In genomic region chr15:94286581-94286980, GRCh38 we compare ENCODE assay signal across 16 cellular contexts. TPM values are rescaled to one million over a fixed set of nuclear protein-coding genes. Genes with fewer than 3 reads are reported as not detected.
DNase-seq lines count a peak whose midpoint lies in the region; ATAC-seq, FAIRE-seq and TF ChIP-seq lines count a peak whose summit lies in the region.
"Had no signal": no experiment of that assay in that cellular context is flagged by ENCODE, and none has a peak within 500 bp of the region (broad histone marks: within the 10 kb centered on the region; RNA-seq: fewer than 3 reads in every experiment).

No MANE protein-coding gene starts in this region.

- H3K36me3 Mint-ChIP-seq in stimulated activated naive CD8-positive, alpha-beta T cell treated with anti-CD3 and anti-CD28 coated beads, Interleukin-15, Interleukin-2, amounts not matched to agents 100 ng/mL and 50 ng/mL, for 24 hours (ENCODE audit: low read depth): peaks cover 37% of the 10 kb centered on the region
- H3K36me3 Mint-ChIP-seq: brain had no signal

- no peak for DNase-seq in stimulated activated naive CD8-positive, alpha-beta T cell treated with anti-CD3 and anti-CD28 coated beads, Interleukin-15, Interleukin-2, amounts not matched to agents 100 U/mL and 50 U/mL, for 24 hours
- DNase-seq in OCI-LY7 (ENCODE audit: low spot score) (peak; percentile 89), endothelial cell of umbilical vein (ENCODE audit: low read depth, low spot score) (peak; percentile 19), NCI-H526 treated with DMSO at 0.1 percent for 48 hours (lab: John Stamatoyannopoulos, UW) (no peak), left ventricle myocardium superior (no peak), sigmoid colon (no peak)
- DNase-seq: endodermal cell, gastrocnemius medialis, NCI-H2029 treated with DMSO at 0.1 percent for 48 hours, psoas muscle had no signal

- no peak for ATAC-seq in stimulated activated naive CD8-positive, alpha-beta T cell treated with anti-CD3 and anti-CD28 coated beads, Interleukin-15, Interleukin-2, amounts not matched to agents 100 U/mL and 50 U/mL, for 24 hours
- ATAC-seq in left ventricle myocardium superior: no peak
- ATAC-seq in HG02981 (IDR thresholded peaks at IDR 0.05; ENCODE audit: unreplicated experiment): no peak
- ATAC-seq: activated CD4-positive, CD25-positive, alpha-beta regulatory T cell treated with anti-CD3 and anti-CD28 coated beads, Interleukin-2, amount 50 U/mL, for 24 hours; gastrocnemius medialis; psoas muscle had no signal

- no peak for TF ChIP-seq POLR2A in endothelial cell of umbilical vein (IDR thresholded peaks at IDR 0.05; ENCODE audit: low read depth, low read length)
- no peak for TF ChIP-seq POLR2A in sigmoid colon (IDR thresholded peaks at IDR 0.05)

- H3K79me2 ChIP-seq in OCI-LY7 (ENCODE audit: insufficient read depth, low read depth, low read length): peaks cover 72% of the 10 kb centered on the region; the same call in 1 of the 2 replicates
- no peaks in the 10 kb centered on the region for H3K79me2 ChIP-seq in endothelial cell of umbilical vein (ENCODE audit: control insufficient read depth, insufficient read depth, low read length)

- CTCF ChIA-PET in OCI-LY7 (lab: Charles Lee; ENCODE audit: unreplicated experiment) (interaction anchor here (0.8 to 1.9 kb wide), 5 partner anchors 19 to 36 kb away, joined by 3 to 7 read pairs (median 4); no protein-coding TSS in a partner anchor), endothelial cell of umbilical vein (lab: Charles Lee) (no interaction called here)

- H3K27ac Mint-ChIP-seq in stimulated activated naive CD8-positive, alpha-beta T cell treated with anti-CD3 and anti-CD28 coated beads, Interleukin-15, Interleukin-2, amounts not matched to agents 100 ng/mL and 50 ng/mL, for 24 hours: peak overlapping the region; percentile 64
- H3K27ac Mint-ChIP-seq: brain, endodermal cell had no signal

- no peaks in the 10 kb centered on the region for H3K27me3 Mint-ChIP-seq in stimulated activated naive CD8-positive, alpha-beta T cell treated with anti-CD3 and anti-CD28 coated beads, Interleukin-15, Interleukin-2, amounts not matched to agents 100 ng/mL and 50 ng/mL, for 24 hours

- H3K27me3 ChIP-seq in endothelial cell of umbilical vein (ENCODE audit: control insufficient read depth in 2 of 2, insufficient read depth in 2 of 2, low read length in 2 of 2) (no peaks in the 10 kb centered on the region), sigmoid colon (no peaks in the 10 kb centered on the region)
- H3K27me3 ChIP-seq: gastrocnemius medialis, SJCRH30 had no signal

- POLR2A ChIA-PET in OCI-LY7 (lab: Charles Lee): interaction anchor here (0.7 to 7.3 kb wide), 13 partner anchors 9 to 63 kb away, joined by 4 to 83 read pairs (median 18); partner anchors contain the start of gene MCTP2
- POLR2A ChIA-PET in endothelial cell of umbilical vein (lab: Charles Lee): no interaction called here

- H4K20me1 ChIP-seq in OCI-LY7 (ENCODE audit: insufficient read depth, low read length): no peaks in the 10 kb centered on the region
- no peaks in the 10 kb centered on the region for H4K20me1 ChIP-seq in endothelial cell of umbilical vein (replicated peaks; ENCODE audit: control insufficient read depth, extremely low read depth, insufficient read depth, low read length)

- H3K4me3 ChIP-seq in OCI-LY7 (ENCODE audit: low read depth, low read length, poor library complexity, severe bottlenecking) (peak overlapping the region; percentile 60), endothelial cell of umbilical vein (replicated peaks in 1 of 3; ENCODE audit: insufficient read depth in 1 of 3, low read depth in 1 of 3, low read length in 3 of 3) (peak overlapping the region in 1 of 3 experiments; percentile 19), sigmoid colon (no peak overlapping the region)
- H3K4me3 ChIP-seq: gastrocnemius medialis, psoas muscle, SJCRH30 had no signal

- no peaks in the 10 kb centered on the region for H3K9me2 ChIP-seq in OCI-LY7 (ENCODE audit: insufficient read depth, low read length)

- H3K36me3 ChIP-seq in OCI-LY7 (ENCODE audit: insufficient read depth, low read length) (peaks cover 61% of the 10 kb centered on the region), endothelial cell of umbilical vein (ENCODE audit: control insufficient read depth in 2 of 2, extremely low read depth in 1 of 2, insufficient read depth in 2 of 2, low read length in 2 of 2) (no peaks in the 10 kb centered on the region), sigmoid colon (no peaks in the 10 kb centered on the region)
- H3K36me3 ChIP-seq: gastrocnemius medialis, SJCRH30 had no signal

- H3K9me1 ChIP-seq in endothelial cell of umbilical vein (replicated peaks; ENCODE audit: control insufficient read depth, extremely low read depth, insufficient read depth, low read length): no peaks in the 10 kb centered on the region

- H3K27ac ChIP-seq in OCI-LY7 (ENCODE audit: low read depth, low read length, poor library complexity, severe bottlenecking) (peak overlapping the region; percentile 96), endothelial cell of umbilical vein (ENCODE audit: insufficient read depth, low read depth, low read length) (no peak overlapping the region), sigmoid colon (no peak overlapping the region)
- H3K27ac ChIP-seq: gastrocnemius medialis, psoas muscle, SJCRH30 had no signal

- H3K4me3 Mint-ChIP-seq in stimulated activated naive CD8-positive, alpha-beta T cell treated with anti-CD3 and anti-CD28 coated beads, Interleukin-15, Interleukin-2, amounts not matched to agents 100 ng/mL and 50 ng/mL, for 24 hours: no peak overlapping the region
- H3K4me3 Mint-ChIP-seq: brain, endodermal cell had no signal

- H3K9ac ChIP-seq in endothelial cell of umbilical vein (replicated peaks; ENCODE audit: extremely low read depth, insufficient read depth, low read length): no peak overlapping the region

- peaks cover 69% of the 10 kb centered on the region for H3K4me1 ChIP-seq in OCI-LY7 (ENCODE audit: insufficient read depth, low read length, poor library complexity, severe bottlenecking)
- H3K4me1 ChIP-seq in endothelial cell of umbilical vein (ENCODE audit: control insufficient read depth, extremely low read depth, insufficient read depth, low read length): no peaks in the 10 kb centered on the region
- no peaks in the 10 kb centered on the region for H3K4me1 ChIP-seq in sigmoid colon
- H3K4me1 ChIP-seq: gastrocnemius medialis, psoas muscle had no signal

- H2AFZ ChIP-seq in OCI-LY7 (ENCODE audit: low read length) (no peak overlapping the region), endothelial cell of umbilical vein (ENCODE audit: low read depth, low read length) (peak overlapping the region; percentile 74)

- H3K9me3 ChIP-seq in OCI-LY7 (ENCODE audit: low read length): peaks cover 40% of the 10 kb centered on the region
- H3K9me3 ChIP-seq in endothelial cell of umbilical vein (replicated peaks; ENCODE audit: control insufficient read depth, insufficient read depth, low read length): no peaks in the 10 kb centered on the region
- H3K9me3 ChIP-seq in sigmoid colon: no peaks in the 10 kb centered on the region
- H3K9me3 ChIP-seq: gastrocnemius medialis, psoas muscle, SJCRH30 had no signal

- intact Hi-C loops in OCI-LY7 (cut with micrococcal nuclease; ENCODE audit: unreplicated experiment) (loop anchor here (1.0 to 2.0 kb wide), 2 partner anchors 20 to 28 kb away; no protein-coding TSS in a partner anchor), endothelial cell of umbilical vein (cut with micrococcal nuclease) (loop anchor here (5.0 kb wide), 1 partner anchor 54 kb away; the partner anchor contains the start of gene MCTP2), left ventricle myocardium superior (cut with micrococcal nuclease) (no loop called here), sigmoid colon (cut with DNase I) (no loop called here)

- TF ChIP-seq EP300 in sigmoid colon (IDR thresholded peaks at IDR 0.05): no peak

- TF ChIP-seq CTCF in OCI-LY7 (conservative IDR thresholded peaks at IDR 0.05; ENCODE audit: low read length) (no peak), endothelial cell of umbilical vein (IDR thresholded peaks at IDR 0.05; ENCODE audit: extremely low read depth in 1 of 2, insufficient read depth in 1 of 2, low read depth in 1 of 2, low read length in 2 of 2) (no peak), sigmoid colon (IDR thresholded peaks at IDR 0.05) (no peak)

- H3K4me1 Mint-ChIP-seq in stimulated activated naive CD8-positive, alpha-beta T cell treated with anti-CD3 and anti-CD28 coated beads, Interleukin-15, Interleukin-2, amounts not matched to agents 100 ng/mL and 50 ng/mL, for 24 hours (ENCODE audit: low read depth): peaks cover 59% of the 10 kb centered on the region
- H3K4me1 Mint-ChIP-seq: brain had no signal

- BruUV-seq in OCI-LY7 (replicated peaks; lab: Mats Ljungman, UMichigan) (no TSS peak), endothelial cell of umbilical vein (replicated peaks; lab: Mats Ljungman, UMichigan) (no TSS peak)

- peaks cover 7% of the 10 kb centered on the region for H3K9me3 Mint-ChIP-seq in stimulated activated naive CD8-positive, alpha-beta T cell treated with anti-CD3 and anti-CD28 coated beads, Interleukin-15, Interleukin-2, amounts not matched to agents 100 ng/mL and 50 ng/mL, for 24 hours

- WGBS in sigmoid colon, 2 donors: 40 to 73% methylated on average over 3 of the region's 3 CpGs

- FAIRE-seq in endothelial cell of umbilical vein (lab: Jason Lieb, UNC): peak; percentile 46
- FAIRE-seq: keratinocyte had no signal

- H3K4me2 ChIP-seq in OCI-LY7 (ENCODE audit: low read length): peak overlapping the region; percentile 75
- H3K4me2 ChIP-seq in endothelial cell of umbilical vein (ENCODE audit: insufficient read depth, low read length): peak overlapping the region; percentile 34

- dilution Hi-C loops in endothelial cell of umbilical vein (cut with MboI; ENCODE audit: extremely low pct_ligation_motif_present, low sequenced_read_pairs): no loop called here

TF ChIP-seq in endothelial cell of umbilical vein, 7 proteins besides CTCF, POLR2A, EP300 and RAD21 (continues in another document):
- TF ChIP-seq EZH2 (IDR thresholded peaks at IDR 0.05; ENCODE audit: borderline replicate concordance, low read depth, low read length, severe bottlenecking) (no peak), POLR2AphosphoS5 (IDR thresholded peaks at IDR 0.05; ENCODE audit: insufficient read depth, low read depth, low read length) (no peak), MYC (IDR thresholded peaks at IDR 0.05; ENCODE audit: low read depth, low read length) (no peak)

RNA-seq across cellular contexts. Expression of gene MCTP2, which starts 55.2 kb away (rescaled TPM):
- total RNA-seq in OCI-LY7 (2014; rRNA removed; shearing (Covaris generic)): 73.2 and 75.0 TPM in 2 replicates
- 90.6 and 91.6 TPM in 2 replicates for total RNA-seq in OCI-LY7 (2022)
- 0.75 and 1.6 TPM in 2 replicates for total RNA-seq in endothelial cell of umbilical vein
- polyA plus RNA-seq in endothelial cell of umbilical vein: 0.01 TPM in 1 of 2 replicates, not detected in the other
- 0.03 and 0.10 TPM in 2 replicates for polyA plus RNA-seq in endothelial cell of umbilical vein (2011; cell fraction: cytosol; rRNA removed)
- polyA plus RNA-seq in endothelial cell of umbilical vein (2011; cell fraction: nucleus; rRNA removed): 0.12 and 0.27 TPM in 2 replicates
- polyA plus RNA-seq in endothelial cell of umbilical vein (2012): 2.8 and 3.9 TPM in 2 replicates
- 0.17 TPM in 1 of 2 replicates, not detected in the other for polyA minus RNA-seq in endothelial cell of umbilical vein
- 2.5 TPM for polyA minus RNA-seq in endothelial cell of umbilical vein (2011; cell fraction: cytosol; rRNA and poly(A)+ RNA removed)
- polyA minus RNA-seq in endothelial cell of umbilical vein (2011; cell fraction: nucleus; rRNA and poly(A)+ RNA removed): 0.05 TPM in 1 of 2 replicates, not detected in the other
- total RNA-seq in left ventricle myocardium superior: 2.1 TPM
- total RNA-seq in sigmoid colon: 1 to 10 TPM; 1.5 to 4.4 (median 1.9) TPM
- polyA plus RNA-seq in sigmoid colon: 10 to 100 TPM in 2 of 3 donors, 1 to 10 TPM in 1; 7.2 to 12.2 (median 12.0) TPM

Comparison
In these comparisons a context has a peak if more than half of its experiments do, and no peak if none do; other contexts are left out.
1. DNase-seq: peak in OCI-LY7 (single experiment) and endothelial cell of umbilical vein (single experiment); none in stimulated activated naive CD8-positive, alpha-beta T cell treated with anti-CD3 and anti-CD28 coated beads, Interleukin-15, Interleukin-2, amounts not matched to agents 100 U/mL and 50 U/mL, for 24 hours (single experiment), NCI-H526 treated with DMSO at 0.1 percent for 48 hours (single experiment), left ventricle myocardium superior (single experiment) and sigmoid colon (single experiment).
2. RNA of gene MCTP2, which starts 55.2 kb away (total RNA-seq): 73.2 to 91.6 TPM in OCI-LY7; 1.5 to 4.4 TPM in sigmoid colon, 2.1 TPM in left ventricle myocardium superior (single experiment) and 0.75 to 1.6 TPM in endothelial cell of umbilical vein; every median in the first group is over 10 times any median in the second.
3. intact Hi-C loops: an anchor here in OCI-LY7 (1.0 to 2.0 kb wide) and endothelial cell of umbilical vein (5.0 kb wide); none called in left ventricle myocardium superior and sigmoid colon.